In genomic region chr19:49844138-49844740, GRCh38 we compare ENCODE assay signal across 1 cellular context.
TF ChIP-seq lines count a peak whose summit lies in the region.

No MANE protein-coding gene starts in this region.

TF ChIP-seq in GM12878, 131 proteins besides CTCF, POLR2A, EP300 and RAD21:
- TF ChIP-seq BCL3 (IDR thresholded peaks at IDR 0.05; ENCODE audit: borderline replicate concordance, insufficient read depth, low read depth, low read length, poor library complexity, severe bottlenecking) (no peak), BRCA1 (IDR thresholded peaks at IDR 0.05; ENCODE audit: low read depth, low read length) (no peak), CREB1 (IDR thresholded peaks at IDR 0.05; ENCODE audit: low read depth) (no peak), BMI1 (IDR thresholded peaks at IDR 0.05; ENCODE audit: borderline replicate concordance) (no peak), YBX1 (IDR thresholded peaks at IDR 0.05) (no peak), SMAD5 (IDR thresholded peaks at IDR 0.05; ENCODE audit: low read depth) (no peak), NFIC (IDR thresholded peaks at IDR 0.05; ENCODE audit: low read depth, low read length) (no peak)
- TF ChIP-seq, protein P1, sequence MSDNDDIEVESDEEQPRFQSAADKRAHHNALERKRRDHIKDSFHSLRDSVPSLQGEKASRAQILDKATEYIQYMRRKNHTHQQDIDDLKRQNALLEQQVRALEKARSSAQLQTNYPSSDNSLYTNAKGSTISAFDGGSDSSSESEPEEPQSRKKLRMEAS (IDR thresholded peaks at IDR 0.05; ENCODE audit: low read depth, low read length): no peak
- TF ChIP-seq, protein P2, sequence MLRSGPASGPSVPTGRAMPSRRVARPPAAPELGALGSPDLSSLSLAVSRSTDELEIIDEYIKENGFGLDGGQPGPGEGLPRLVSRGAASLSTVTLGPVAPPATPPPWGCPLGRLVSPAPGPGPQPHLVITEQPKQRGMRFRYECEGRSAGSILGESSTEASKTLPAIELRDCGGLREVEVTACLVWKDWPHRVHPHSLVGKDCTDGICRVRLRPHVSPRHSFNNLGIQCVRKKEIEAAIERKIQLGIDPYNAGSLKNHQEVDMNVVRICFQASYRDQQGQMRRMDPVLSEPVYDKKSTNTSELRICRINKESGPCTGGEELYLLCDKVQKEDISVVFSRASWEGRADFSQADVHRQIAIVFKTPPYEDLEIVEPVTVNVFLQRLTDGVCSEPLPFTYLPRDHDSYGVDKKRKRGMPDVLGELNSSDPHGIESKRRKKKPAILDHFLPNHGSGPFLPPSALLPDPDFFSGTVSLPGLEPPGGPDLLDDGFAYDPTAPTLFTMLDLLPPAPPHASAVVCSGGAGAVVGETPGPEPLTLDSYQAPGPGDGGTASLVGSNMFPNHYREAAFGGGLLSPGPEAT (IDR thresholded peaks at IDR 0.05; ENCODE audit: low read depth): no peak
